14 cellular contexts compared by ENCODE assay signal in the genomic region with DNA sequence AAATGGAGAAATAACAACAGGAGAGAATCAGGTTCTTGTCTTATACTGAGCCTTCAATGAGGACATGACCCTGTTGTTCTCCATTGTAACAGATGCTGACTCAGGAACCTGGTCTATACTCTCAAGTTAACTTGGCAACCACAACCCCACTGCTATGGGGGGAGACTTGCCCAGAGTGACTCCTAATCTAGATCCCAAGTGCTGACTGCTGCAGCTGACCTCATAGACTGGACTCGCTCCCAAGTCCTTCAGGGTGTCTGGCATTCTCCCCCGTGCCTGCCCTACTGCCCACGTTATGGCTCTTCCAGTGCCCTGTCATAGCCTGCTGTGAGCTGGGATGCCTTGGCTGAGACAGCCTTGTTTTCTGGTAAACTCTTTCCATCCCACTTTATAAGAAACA. TPM values are rescaled to one million over a fixed set of nuclear protein-coding genes. Genes with fewer than 3 reads are reported as not detected.
A peak's percentile ranks its signal among the peaks of the same experiment; 100 is the strongest.
DNase-seq lines count a peak whose midpoint lies in the region; ATAC-seq, FAIRE-seq and TF ChIP-seq lines count a peak whose summit lies in the region.
"Had no signal": no experiment of that assay in that cellular context is flagged by ENCODE, and none has a peak within 500 bp of the region (broad histone marks: within the 10 kb centered on the region; RNA-seq: fewer than 3 reads in every experiment).

No MANE protein-coding gene starts in this region.

- no peak for FAIRE-seq in pancreas (lab: Jason Lieb, UNC)
- FAIRE-seq: A204.1 had no signal

- intact Hi-C loops in A673 (cut with micrococcal nuclease; ENCODE audit: unreplicated experiment), result no loop called here
- intact Hi-C loops in pancreas (cut with DNase I), result no loop called here

- H3K4me3 ChIP-seq in A673 (ENCODE audit: low read depth, low read length, poor library complexity, severe bottlenecking) (no peak overlapping the region), fibroblast of pulmonary artery (replicated peaks; ENCODE audit: low read depth, low read length) (no peak overlapping the region), pancreas (no peak overlapping the region)
- H3K4me3 ChIP-seq: prostate gland had no signal

- CTCF ChIA-PET in A673 (lab: Charles Lee), result no interaction called here

- H3K9me3 Mint-ChIP-seq in T-helper 2 cell treated with Interferon-gamma antibody and Interleukin-4, amounts not matched to agents 5 μg/mL and 100 μg/mL, for 36 hours, result peaks cover 4% of the 10 kb centered on the region

- H3K36me3 Mint-ChIP-seq in T-helper 2 cell treated with Interferon-gamma antibody and Interleukin-4, amounts not matched to agents 5 μg/mL and 100 μg/mL, for 36 hours (ENCODE audit: low read depth), result no peaks in the 10 kb centered on the region

- H3K27me3 Mint-ChIP-seq in T-helper 2 cell treated with Interferon-gamma antibody and Interleukin-4, amounts not matched to agents 5 μg/mL and 100 μg/mL, for 36 hours (ENCODE audit: low read depth), result peaks cover 31% of the 10 kb centered on the region

- H3K27ac Mint-ChIP-seq in T-helper 2 cell treated with Interferon-gamma antibody and Interleukin-4, amounts not matched to agents 5 μg/mL and 100 μg/mL, for 36 hours, result no peak overlapping the region

- ATAC-seq in pancreas, result peak; percentile 74 to 87 (median 76)
- ATAC-seq in GM18505 (IDR thresholded peaks at IDR 0.05; ENCODE audit: unreplicated experiment), result no peak

- POLR2A ChIA-PET in A673 (lab: Charles Lee; ENCODE audit: low non-redundant PET), result no interaction called here

- TF ChIP-seq CTCF in A673 (conservative IDR thresholded peaks at IDR 0.05; ENCODE audit: low read depth, low read length) (no peak), fibroblast of pulmonary artery (IDR thresholded peaks at IDR 0.05; ENCODE audit: low read length, missing control alignments) (no peak), pancreas (IDR thresholded peaks at IDR 0.05) (no peak)

- H3K4me3 Mint-ChIP-seq in T-helper 2 cell treated with Interferon-gamma antibody and Interleukin-4, amounts not matched to agents 5 μg/mL and 100 μg/mL, for 36 hours, result no peak overlapping the region

- no TSS peak for BruUV-seq in A673 (replicated peaks; lab: Mats Ljungman, UMichigan)

- H3K27ac ChIP-seq in A673 (ENCODE audit: low read depth, low read length, poor library complexity, severe bottlenecking), result peak overlapping the region; percentile 86
- H3K27ac ChIP-seq in pancreas, result no peak overlapping the region
- H3K27ac ChIP-seq: epithelial cell of prostate had no signal

- H3K27me3 ChIP-seq in A673 (replicated peaks; ENCODE audit: insufficient read depth, low read depth, low read length, poor library complexity), result no peaks in the 10 kb centered on the region
- H3K27me3 ChIP-seq in pancreas, result no peaks in the 10 kb centered on the region

- H3K9me3 ChIP-seq in A673 (ENCODE audit: low read depth, low read length, poor library complexity, severe bottlenecking) (no peaks in the 10 kb centered on the region), pancreas (no peaks in the 10 kb centered on the region)
- H3K9me3 ChIP-seq: prostate gland had no signal

- TF ChIP-seq POLR2A in GM18505 (IDR thresholded peaks at IDR 0.05; ENCODE audit: borderline replicate concordance, extremely low read depth, insufficient read depth, insufficient read length), result no peak

- H3K4me1 Mint-ChIP-seq in T-helper 2 cell treated with Interferon-gamma antibody and Interleukin-4, amounts not matched to agents 5 μg/mL and 100 μg/mL, for 36 hours (ENCODE audit: low read depth), result no peaks in the 10 kb centered on the region

- H3K4me1 ChIP-seq in A673 (ENCODE audit: insufficient read depth, low read length, poor library complexity, severe bottlenecking) (peaks cover 48% of the 10 kb centered on the region), pancreas (no peaks in the 10 kb centered on the region)
- H3K4me1 ChIP-seq: prostate gland had no signal

- DNase-seq in A673 (ENCODE audit: low spot score) (no peak), RPMI7951 (ENCODE audit: low read depth) (peak; percentile 95), fibroblast of pulmonary artery (ENCODE audit: low read depth) (peak; percentile 95), pancreas (peak in 3 of 6 donors; percentile 42 to 76 (median 45)), NCI-H82 (lab: John Stamatoyannopoulos, UW) (no peak)
- no peak for DNase-seq in effector CD8-positive, alpha-beta T cell (lab: John Stamatoyannopoulos, UW)
- no peak for DNase-seq in T-helper 2 cell treated with Interferon-gamma antibody and Interleukin-4, amounts not matched to agents 5 μg/mL and 100 μg/mL, for 36 hours (ENCODE audit: low spot score)
- DNase-seq: amygdala, DND-41, T1000 had no signal

- H3K36me3 ChIP-seq in A673 (ENCODE audit: insufficient read depth, low read length, poor library complexity, severe bottlenecking) (peaks cover 7% of the 10 kb centered on the region), pancreas (no peaks in the 10 kb centered on the region)
- H3K36me3 ChIP-seq: prostate gland had no signal

- 41 to 55% methylated on average over 3 of the region's 3 CpGs for WGBS in pancreas, 2 donors

RNA-seq across cellular contexts. Expression of gene NID2, which starts 37.1 kb away (rescaled TPM):
- total RNA-seq in A673 (2021), result 12.6 and 20.3 TPM in 2 replicates
- total RNA-seq in RPMI7951 (2014; rRNA removed; shearing (Covaris generic)), result 29.8 and 35.0 TPM in 2 replicates
- total RNA-seq in pancreas, result 1 to 10 TPM; 3.3 to 9.5 (median 5.0) TPM
- polyA plus RNA-seq in pancreas, result 1 to 10 TPM; 1.9 to 2.8 TPM

RNA-seq across cellular contexts. Expression of gene RTRAF, which starts 42.4 kb away (rescaled TPM):
- total RNA-seq in A673 (2021), result 258 and 267 TPM in 2 replicates
- total RNA-seq in RPMI7951 (2014; rRNA removed; shearing (Covaris generic)), result 101 and 116 TPM in 2 replicates
- 10 to 100 TPM; 57.5 to 81.7 (median 69.0) TPM for total RNA-seq in pancreas
- 10 to 100 TPM; 64.9 to 96.4 TPM for polyA plus RNA-seq in pancreas

Comparison
In these comparisons a context has a peak if more than half of its experiments do, and no peak if none do; other contexts are left out.
1. DNase-seq: peak in RPMI7951 (single experiment) and fibroblast of pulmonary artery (single experiment); none in A673 (single experiment), effector CD8-positive, alpha-beta T cell (single experiment), NCI-H82 (single experiment) and T-helper 2 cell treated with Interferon-gamma antibody and Interleukin-4, amounts not matched to agents 5 μg/mL and 100 μg/mL, for 36 hours (single experiment).